19 cellular contexts compared by ENCODE assay signal in genomic region chr17:47741109-47741792, GRCh38. TPM values are rescaled to one million over a fixed set of nuclear protein-coding genes. Genes with fewer than 3 reads are reported as not detected.
DNase-seq lines count a peak whose midpoint lies in the region; ATAC-seq and TF ChIP-seq lines count a peak whose summit lies in the region.
"Had no signal": no experiment of that assay in that cellular context is flagged by ENCODE, and none has a peak within 500 bp of the region (broad histone marks: within the 10 kb centered on the region; RNA-seq: fewer than 3 reads in every experiment).

No MANE protein-coding gene starts in this region.

- H3K4me1 Mint-ChIP-seq in activated naive CD4-positive, alpha-beta T cell treated with anti-CD3 and anti-CD28 coated beads for 36 hours (ENCODE audit: low read depth) = peaks cover 59% of the 10 kb centered on the region
- H3K4me1 Mint-ChIP-seq in activated CD8-positive, alpha-beta T cell treated with anti-CD3 and anti-CD28 coated beads for 36 hours (ENCODE audit: low read depth) = peaks cover 61% of the 10 kb centered on the region

- peak; percentile 43 for ATAC-seq in activated CD8-positive, alpha-beta T cell treated with anti-CD3 and anti-CD28 coated beads for 36 hours
- no peak for ATAC-seq in lung (ENCODE audit: insufficient read depth, low FRiP score)
- no peak for ATAC-seq in Right ventricle myocardium superior (ENCODE audit: poor library complexity)
- ATAC-seq: activated CD4-positive, CD25-positive, alpha-beta regulatory T cell treated with anti-CD3 and anti-CD28 coated beads, Interleukin-2, amount 50 U/mL, for 24 hours; left ventricle myocardium superior had no signal

- intact Hi-C loops in activated naive CD4-positive, alpha-beta T cell treated with anti-CD3 and anti-CD28 coated beads for 36 hours (cut with micrococcal nuclease) = no loop called here
- intact Hi-C loops in activated CD8-positive, alpha-beta T cell treated with anti-CD3 and anti-CD28 coated beads for 36 hours (cut with micrococcal nuclease) = no loop called here
- intact Hi-C loops in Right ventricle myocardium superior (cut with DNase I) = no loop called here

- H3K27ac ChIP-seq in lung (ENCODE audit: low read depth in 1 of 2, low read length in 1 of 2) = no peak overlapping the region
- H3K27ac ChIP-seq: cardiac muscle cell, RWPE1, tibial artery had no signal

- peak overlapping the region; percentile 2 for H3K4me3 Mint-ChIP-seq in activated naive CD4-positive, alpha-beta T cell treated with anti-CD3 and anti-CD28 coated beads for 36 hours
- H3K4me3 Mint-ChIP-seq in activated CD8-positive, alpha-beta T cell treated with anti-CD3 and anti-CD28 coated beads for 36 hours = peak overlapping the region; percentile 56

- 77 to 81% methylated on average over 11 of the region's 11 CpGs for WGBS in lung, 2 donors

- no peak overlapping the region for H3K4me3 ChIP-seq in lung
- H3K4me3 ChIP-seq: cardiac muscle cell, tibial artery had no signal

- H3K36me3 ChIP-seq in lung (ENCODE audit: control insufficient read depth in 2 of 2, insufficient read depth in 2 of 2, low read length in 2 of 2) = no peaks in the 10 kb centered on the region
- H3K36me3 ChIP-seq: cardiac muscle cell, tibial artery had no signal

- no peaks in the 10 kb centered on the region for H3K4me1 ChIP-seq in lung (ENCODE audit: control insufficient read depth in 2 of 2, insufficient read depth in 2 of 2, low read length in 2 of 2)
- H3K4me1 ChIP-seq: tibial artery had no signal

- DNase-seq in activated naive CD4-positive, alpha-beta T cell treated with anti-CD3 and anti-CD28 coated beads for 36 hours = no peak
- DNase-seq in activated naive CD4-positive, alpha-beta T cell (lab: John Stamatoyannopoulos, UW) = no peak
- DNase-seq in activated CD8-positive, alpha-beta T cell treated with anti-CD3 and anti-CD28 coated beads for 36 hours = peak; percentile 38
- DNase-seq in lung (ENCODE audit: low spot score) = peak; percentile 15
- peak; percentile 8 for DNase-seq in ureter (ENCODE audit: low spot score)
- no peak for DNase-seq in Right ventricle myocardium superior
- DNase-seq in NCI-H2081 (lab: John Stamatoyannopoulos, UW) = no peak
- DNase-seq in activated gamma-delta T cell (lab: John Stamatoyannopoulos, UW) = no peak
- DNase-seq: activated naive CD4-positive, alpha-beta T cell treated with Interleukin-2 at 50 U/mL for 16 hours; DMS153; effector CD8-positive, alpha-beta T cell; GOT3; left ventricle myocardium superior; MM.1S; NCI-H2081 treated with DMSO at 0.1 percent for 48 hours; tibial artery had no signal

- TF ChIP-seq CTCF in activated CD8-positive, alpha-beta T cell treated with anti-CD3 and anti-CD28 coated beads for 36 hours (IDR thresholded peaks at IDR 0.05) = no peak
- no peak for TF ChIP-seq CTCF in lung (IDR thresholded peaks at IDR 0.05; ENCODE audit: control extremely low read depth, extremely low read depth)

- POLR2A ChIA-PET in activated CD8-positive, alpha-beta T cell treated with anti-CD3 and anti-CD28 coated beads for 36 hours (lab: Charles Lee) = interaction anchor here (0.7 to 27.1 kb wide), 8 partner anchors 11 to 92 kb away, joined by 3 to 493 read pairs (median 4); partner anchors contain the start of genes KPNB1, LRRC46, MRPL10 and TBKBP1

- no peaks in the 10 kb centered on the region for H3K9me3 Mint-ChIP-seq in activated naive CD4-positive, alpha-beta T cell treated with anti-CD3 and anti-CD28 coated beads for 36 hours
- no peaks in the 10 kb centered on the region for H3K9me3 Mint-ChIP-seq in activated CD8-positive, alpha-beta T cell treated with anti-CD3 and anti-CD28 coated beads for 36 hours

- CTCF ChIA-PET in activated naive CD4-positive, alpha-beta T cell treated with anti-CD3 and anti-CD28 coated beads for 36 hours (lab: Charles Lee) = interaction anchor here (0.7 to 5.7 kb wide), 5 partner anchors 11 to 92 kb away, joined by 3 to 62 read pairs (median 3); partner anchors contain the start of gene KPNB1
- CTCF ChIA-PET in activated CD8-positive, alpha-beta T cell treated with anti-CD3 and anti-CD28 coated beads for 36 hours (lab: Charles Lee) = interaction anchor here (0.9 to 18.4 kb wide), 15 partner anchors 10 to 123 kb away, joined by 3 to 424 read pairs (median 4); partner anchors contain the start of genes TBKBP1 and TBX21

- H3K27me3 ChIP-seq in lung (ENCODE audit: control insufficient read depth, insufficient read depth) = no peaks in the 10 kb centered on the region

- H3K36me3 Mint-ChIP-seq in activated naive CD4-positive, alpha-beta T cell treated with anti-CD3 and anti-CD28 coated beads for 36 hours (ENCODE audit: low read depth) = peaks cover 78% of the 10 kb centered on the region
- peaks cover 73% of the 10 kb centered on the region for H3K36me3 Mint-ChIP-seq in activated CD8-positive, alpha-beta T cell treated with anti-CD3 and anti-CD28 coated beads for 36 hours (ENCODE audit: low read depth)

- peak overlapping the region; percentile 65 for H3K27ac Mint-ChIP-seq in activated naive CD4-positive, alpha-beta T cell treated with anti-CD3 and anti-CD28 coated beads for 36 hours
- peak overlapping the region; percentile 79 for H3K27ac Mint-ChIP-seq in activated CD8-positive, alpha-beta T cell treated with anti-CD3 and anti-CD28 coated beads for 36 hours

- peaks cover 0 to 2% of the 10 kb centered on the region in 2 donors for H3K9me3 ChIP-seq in lung (ENCODE audit: control insufficient read depth in 2 of 2, insufficient read depth in 1 of 2, low read length in 1 of 2)
- H3K9me3 ChIP-seq: tibial artery had no signal

- H3K27me3 Mint-ChIP-seq in activated naive CD4-positive, alpha-beta T cell treated with anti-CD3 and anti-CD28 coated beads for 36 hours (ENCODE audit: low read depth) = no peaks in the 10 kb centered on the region
- H3K27me3 Mint-ChIP-seq in activated CD8-positive, alpha-beta T cell treated with anti-CD3 and anti-CD28 coated beads for 36 hours = no peaks in the 10 kb centered on the region

RNA-seq across cellular contexts. Expression of gene TBX21, which starts 8.2 kb away (rescaled TPM):
- 10 to 100 TPM; 50.6 to 52.3 TPM for total RNA-seq in activated naive CD4-positive, alpha-beta T cell treated with anti-CD3 and anti-CD28 coated beads for 36 hours
- total RNA-seq in activated CD8-positive, alpha-beta T cell treated with anti-CD3 and anti-CD28 coated beads for 36 hours = 10 to 100 TPM; 53.0 to 56.9 TPM
- total RNA-seq in lung (1 to 10 TPM in 1 of 2 donors, under 1 TPM in 1; 0.77 to 2.0 TPM), ureter (1.2 TPM), Right ventricle myocardium superior (0.32 TPM)
- polyA plus RNA-seq in lung = under 1 TPM; 0.53 to 0.82 TPM

RNA-seq across cellular contexts. Expression of gene TBKBP1, which starts 47.3 kb away (rescaled TPM):
- total RNA-seq in activated naive CD4-positive, alpha-beta T cell treated with anti-CD3 and anti-CD28 coated beads for 36 hours = 10 to 100 TPM; 19.5 to 19.7 TPM
- 10 to 100 TPM; 12.4 to 13.6 TPM for total RNA-seq in activated CD8-positive, alpha-beta T cell treated with anti-CD3 and anti-CD28 coated beads for 36 hours
- total RNA-seq in lung (10 to 100 TPM in 1 of 2 donors, 1 to 10 TPM in 1; 9.0 to 12.1 TPM), ureter (9.2 TPM), Right ventricle myocardium superior (16.3 TPM)
- 10 to 100 TPM; 12.2 to 14.0 TPM for polyA plus RNA-seq in lung

Comparison
In these comparisons a context has a peak if more than half of its experiments do, and no peak if none do; other contexts are left out.
1. DNase-seq: peak in activated CD8-positive, alpha-beta T cell treated with anti-CD3 and anti-CD28 coated beads for 36 hours (single experiment), lung (single experiment) and ureter (single experiment); none in activated naive CD4-positive, alpha-beta T cell treated with anti-CD3 and anti-CD28 coated beads for 36 hours (single experiment), activated naive CD4-positive, alpha-beta T cell (0 of 4), Right ventricle myocardium superior (single experiment), NCI-H2081 (0 of 2) and activated gamma-delta T cell (single experiment).
2. RNA of gene TBX21, which starts 8.2 kb away (total RNA-seq): 53.0 to 56.9 TPM in activated CD8-positive, alpha-beta T cell treated with anti-CD3 and anti-CD28 coated beads for 36 hours and 50.6 to 52.3 TPM in activated naive CD4-positive, alpha-beta T cell treated with anti-CD3 and anti-CD28 coated beads for 36 hours; 0.77 to 2.0 TPM in lung, 1.2 TPM in ureter (single experiment) and 0.32 TPM in Right ventricle myocardium superior (single experiment); every median in the first group is over 10 times any median in the second.